27 cellular contexts compared by ENCODE assay signal in the genomic region with DNA sequence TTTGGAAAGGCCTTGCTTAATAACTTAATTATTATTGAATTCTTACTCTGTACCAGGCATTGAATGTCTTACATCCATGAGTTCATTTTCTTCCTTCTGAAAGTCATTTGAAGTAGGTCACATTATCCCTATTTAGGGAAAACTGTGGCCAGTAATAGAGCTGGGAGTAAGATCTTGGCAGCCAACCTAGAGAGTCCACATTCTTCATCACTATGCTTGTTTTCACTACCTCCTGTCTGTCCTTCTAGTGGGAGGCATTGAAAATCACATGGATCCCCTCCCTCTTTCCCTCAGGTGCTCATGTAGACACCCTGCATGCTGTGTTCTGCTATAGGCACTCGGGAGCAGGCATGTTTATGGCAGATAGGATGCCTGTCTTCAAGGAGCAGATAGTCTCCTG.
"Had no signal": no experiment of that assay in that cellular context is flagged by ENCODE, and none has a peak within 500 bp of the region (broad histone marks: within the 10 kb centered on the region; RNA-seq: fewer than 3 reads in every experiment).

No MANE protein-coding gene starts in this region.

- H3K79me2 ChIP-seq: hepatocyte had no signal

- H3K36me3 ChIP-seq: gastroesophageal sphincter, left ventricle myocardium inferior, lower lobe of right lung, pancreas, suprapubic skin, tibial nerve, upper lobe of right lung, vagina had no signal

- H3K4me1 ChIP-seq: gastroesophageal sphincter, left ventricle myocardium inferior, lower lobe of right lung, pancreas, tibial nerve, upper lobe of right lung, vagina had no signal

- H3K27ac Mint-ChIP-seq: naive B cell, nephron, progenitor cell of endocrine pancreas had no signal

- H3K4me3 ChIP-seq: dorsolateral prefrontal cortex, gastroesophageal sphincter, hepatocyte, left ventricle myocardium inferior, lower lobe of right lung, pancreas, smooth muscle cell, suprapubic skin, tibial nerve, upper lobe of right lung, vagina had no signal

- H3K27me3 ChIP-seq: gastroesophageal sphincter, hepatocyte, pancreas, suprapubic skin, tibial nerve, upper lobe of right lung, vagina had no signal

- H2AFZ ChIP-seq: hepatocyte had no signal

- H3K4me3 Mint-ChIP-seq: naive B cell, nephron had no signal

- H3K4me1 Mint-ChIP-seq: naive B cell had no signal

- ATAC-seq: esophagus mucosa, gastroesophageal sphincter, lower lobe of right lung, pancreas, upper lobe of right lung had no signal

- H3K4me2 ChIP-seq: hepatocyte had no signal

- DNase-seq: cortex of kidney; dorsolateral prefrontal cortex; effector CD8-positive, alpha-beta T cell; foreskin fibroblast; head of caudate nucleus; kidney; left cardiac atrium; left ventricle myocardium inferior; lower lobe of right lung; mesenchymal stem cell; midbrain; naive B cell; occipital lobe; pancreas; right cardiac atrium; stimulated activated CD4-positive, alpha-beta T cell treated with anti-CD3 and anti-CD28 coated beads, Interleukin-2, amount 100 ng/mL, for 48 hours; stimulated activated naive CD4-positive, alpha-beta T cell treated with Interleukin-2 at 50 U/mL for 16 hours; upper lobe of right lung had no signal

- H3K9me3 ChIP-seq: gastroesophageal sphincter, left ventricle myocardium inferior, lower lobe of right lung, pancreas, suprapubic skin, tibial nerve, upper lobe of right lung, vagina had no signal

- H3K27ac ChIP-seq: gastroesophageal sphincter, hepatocyte, left ventricle myocardium inferior, lower lobe of right lung, pancreas, suprapubic skin, tibial nerve, upper lobe of right lung, vagina had no signal
